7 cellular contexts compared by ENCODE assay signal in the genomic region with DNA sequence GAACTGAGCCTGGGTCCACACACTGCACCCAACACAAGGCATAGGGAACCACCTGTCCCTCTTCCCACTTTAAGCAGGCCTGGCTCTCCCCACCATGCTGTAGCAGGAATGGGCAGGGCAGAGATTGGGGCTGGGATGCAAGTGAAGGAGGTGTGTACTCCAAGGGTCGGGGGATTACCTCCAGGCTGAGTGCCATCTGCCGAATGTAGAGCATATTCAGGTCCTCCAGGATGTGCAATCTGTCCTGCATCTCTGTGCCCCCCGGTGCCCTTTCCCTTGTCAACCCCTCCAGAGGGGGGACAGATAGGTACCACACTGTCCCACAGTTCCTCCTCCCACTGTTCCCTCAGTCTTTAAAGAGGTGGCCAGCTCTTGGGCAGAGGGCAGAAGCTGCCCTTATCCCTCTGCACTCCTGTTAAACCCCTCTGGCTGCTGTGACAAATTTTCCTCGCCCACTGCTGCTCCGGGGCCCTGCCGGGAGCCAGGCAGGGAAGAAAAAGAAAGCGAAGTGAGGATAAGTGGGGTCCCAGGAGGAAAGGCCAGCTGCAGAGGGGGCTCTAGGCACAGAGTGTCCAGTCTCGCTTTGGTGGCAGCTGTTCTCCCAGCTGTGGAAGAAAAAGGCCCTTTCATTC. TPM values are rescaled to one million over a fixed set of nuclear protein-coding genes. Genes with fewer than 3 reads are reported as not detected.
DNase-seq lines count a peak whose midpoint lies in the region; ATAC-seq and TF ChIP-seq lines count a peak whose summit lies in the region.

No MANE protein-coding gene starts in this region.

- H3K4me1 ChIP-seq in Karpas-422 (ENCODE audit: low read length) (peaks cover 54% of the 10 kb centered on the region), mammary epithelial cell (ENCODE audit: insufficient read depth, low read length) (peaks cover 41% of the 10 kb centered on the region), lower lobe of right lung (peaks cover 54% of the 10 kb centered on the region), thoracic aorta (ENCODE audit: control insufficient read depth in 1 of 2, low read depth in 2 of 2) (peaks cover 3 to 49% of the 10 kb centered on the region in 2 donors)

- BruUV-seq in mammary epithelial cell (replicated peaks; lab: Mats Ljungman, UMichigan): no TSS peak

- H3K27me3 ChIP-seq in Karpas-422 (ENCODE audit: low read length) (no peaks in the 10 kb centered on the region; the same call in 1 of the 2 replicates), mammary epithelial cell (ENCODE audit: insufficient read depth, low read length) (no peaks in the 10 kb centered on the region), lower lobe of right lung (ENCODE audit: low read depth) (peaks cover 17% of the 10 kb centered on the region), thoracic aorta (replicated peaks; ENCODE audit: insufficient read depth) (no peaks in the 10 kb centered on the region)

- H3K27ac ChIP-seq in Karpas-422 (ENCODE audit: low read length) (peak overlapping the region; percentile 24; the same call in 1 of the 2 replicates), mammary epithelial cell (ENCODE audit: insufficient read depth, low read depth, low read length) (peak overlapping the region; percentile 83), lower lobe of right lung (peak overlapping the region; percentile 91), thoracic aorta (peak overlapping the region; percentile 40 to 54)

- TF ChIP-seq POLR2A in GM18505 (IDR thresholded peaks at IDR 0.05; ENCODE audit: borderline replicate concordance, extremely low read depth, insufficient read depth, insufficient read length): no peak

- in situ Hi-C loops in mammary epithelial cell (cut with MboI; ENCODE audit: low sequenced_read_pairs in 2 of 2): no loop called here

- dilution Hi-C loops in mammary epithelial cell (cut with HindIII; ENCODE audit: low sequenced_read_pairs): no loop called here

- intact Hi-C loops in mammary epithelial cell (cut with micrococcal nuclease) (loop anchor here (1.0 kb wide), 1 partner anchor 14 kb away; no protein-coding TSS in a partner anchor), lower lobe of right lung (cut with DNase I) (no loop called here)

- DNase-seq in Karpas-422 (no peak), mammary epithelial cell (no peak), lower lobe of right lung (no peak), thoracic aorta (ENCODE audit: low spot score) (no peak), SKM-1 treated with dmso at 0.1 percent for 144 hours (lab: John Stamatoyannopoulos, UW; ENCODE audit: unreplicated experiment) (no peak)
- DNase-seq in central memory CD4-positive, alpha-beta T cell: no peak

- 2% methylated on average over 7 of the region's 8 CpGs for WGBS in mammary epithelial cell (ENCODE audit: low coverage, missing lambda C conversion rate)

- H3K4me2 ChIP-seq in Karpas-422 (ENCODE audit: low read depth, low read length, poor library complexity, severe bottlenecking) (peak overlapping the region; percentile 71), mammary epithelial cell (ENCODE audit: insufficient read depth, low read depth, low read length) (peak overlapping the region; percentile 93)

- peak overlapping the region; percentile 71 for H3K4me3 ChIP-seq in Karpas-422 (ENCODE audit: low read length)
- peak overlapping the region; percentile 72 to 82 (median 73) for H3K4me3 ChIP-seq in mammary epithelial cell (replicated peaks in 1 of 3; ENCODE audit: insufficient read depth in 1 of 3, low read depth in 2 of 3, low read length in 3 of 3)
- peak overlapping the region; percentile 64 for H3K4me3 ChIP-seq in lower lobe of right lung
- peak overlapping the region; percentile 72 for H3K4me3 ChIP-seq in thoracic aorta

- no peak overlapping the region; the same call in 1 of the 2 replicates for H2AFZ ChIP-seq in Karpas-422 (ENCODE audit: low read length)
- no peak overlapping the region for H2AFZ ChIP-seq in mammary epithelial cell (ENCODE audit: low read depth, low read length)

- CTCF ChIA-PET in mammary epithelial cell (lab: Charles Lee; ENCODE audit: low non-redundant PET): interaction anchor here (0.7 kb wide), 1 partner anchor 203 kb away, joined by 3 read pairs; no protein-coding TSS in a partner anchor

- H3K79me2 ChIP-seq in Karpas-422 (ENCODE audit: low read length) (0 out of 2 replicates have a peak, but pooled peaks cover 2% of the 10 kb centered on the region), mammary epithelial cell (ENCODE audit: insufficient read depth, low read length) (peaks cover 72% of the 10 kb centered on the region)

- H3K9ac ChIP-seq in Karpas-422 (ENCODE audit: low read length) (peak overlapping the region; percentile 83), mammary epithelial cell (ENCODE audit: insufficient read depth, low read length) (peak overlapping the region; percentile 72)

- H4K20me1 ChIP-seq in Karpas-422 (ENCODE audit: insufficient read depth, low read depth, low read length) (no peaks in the 10 kb centered on the region), mammary epithelial cell (ENCODE audit: insufficient read depth, low read length) (no peaks in the 10 kb centered on the region)

- H3K36me3 ChIP-seq in Karpas-422 (ENCODE audit: insufficient read depth, low read length) (no peaks in the 10 kb centered on the region), mammary epithelial cell (ENCODE audit: insufficient read depth, low read length) (peaks cover 4% of the 10 kb centered on the region), lower lobe of right lung (no peaks in the 10 kb centered on the region), thoracic aorta (no peaks in the 10 kb centered on the region)

- no peaks in the 10 kb centered on the region for H3K9me2 ChIP-seq in Karpas-422 (replicated peaks; ENCODE audit: insufficient read depth, low read length)

- H3K9me3 ChIP-seq in Karpas-422 (ENCODE audit: low read length) (no peaks in the 10 kb centered on the region), mammary epithelial cell (replicated peaks; ENCODE audit: insufficient read depth, low read length) (no peaks in the 10 kb centered on the region), lower lobe of right lung (no peaks in the 10 kb centered on the region), thoracic aorta (no peaks in the 10 kb centered on the region)

- no peak for ATAC-seq in lower lobe of right lung
- no peak for ATAC-seq in thoracic aorta (ENCODE audit: insufficient number of reproducible peaks, low FRiP score, low read depth)
- ATAC-seq in GM18505 (IDR thresholded peaks at IDR 0.05; ENCODE audit: unreplicated experiment): no peak

- TF ChIP-seq CTCF in mammary epithelial cell (conservative IDR thresholded peaks at IDR 0.05 in 1 of 2, IDR thresholded peaks at IDR 0.05 in 1 of 2; ENCODE audit: extremely low read depth in 1 of 2, insufficient read depth in 1 of 2, low read depth in 1 of 2, low read length in 2 of 2) (no peak), lower lobe of right lung (IDR thresholded peaks at IDR 0.05) (no peak), thoracic aorta (IDR thresholded peaks at IDR 0.05) (no peak)

RNA-seq across cellular contexts. Expression of a gene that starts 2.2 kb away (rescaled TPM):
- total RNA-seq in Karpas-422 (2014; rRNA removed; shearing (Covaris generic); ENCODE audit: low replicate concordance): 28.1 and 31.5 TPM in 2 replicates
- total RNA-seq in mammary epithelial cell (100 to 1,000 TPM; 124 to 206 TPM), lower lobe of right lung (27.5 TPM), thoracic aorta (10 to 100 TPM; 23.2 to 25.6 TPM)
- polyA plus RNA-seq in mammary epithelial cell: 99.4 TPM
- 77.8 TPM for polyA minus RNA-seq in mammary epithelial cell

RNA-seq across cellular contexts. Expression of a gene that starts 15.4 kb away (rescaled TPM):
- total RNA-seq in Karpas-422 (2014; rRNA removed; shearing (Covaris generic); ENCODE audit: low replicate concordance): 29.3 and 86.9 TPM in 2 replicates
- 10 to 100 TPM; 15.0 to 43.2 TPM for total RNA-seq in mammary epithelial cell
- 11.7 TPM for polyA plus RNA-seq in mammary epithelial cell
- polyA minus RNA-seq in mammary epithelial cell: 0.47 TPM
- 38.4 TPM for total RNA-seq in lower lobe of right lung
- 10 to 100 TPM; 15.4 to 17.8 TPM for total RNA-seq in thoracic aorta

RNA-seq across cellular contexts. Expression of a gene that starts 18.0 kb away (rescaled TPM):
- 130 and 239 TPM in 2 replicates for total RNA-seq in Karpas-422 (2014; rRNA removed; shearing (Covaris generic); ENCODE audit: low replicate concordance)
- 10 to 100 TPM; 39.0 to 50.4 TPM for total RNA-seq in mammary epithelial cell
- 88.7 TPM for polyA plus RNA-seq in mammary epithelial cell
- 46.2 TPM for polyA minus RNA-seq in mammary epithelial cell
- total RNA-seq in lower lobe of right lung: 14.5 TPM
- total RNA-seq in thoracic aorta: 1 to 10 TPM; 6.1 to 6.2 TPM

RNA-seq across cellular contexts. Expression of a gene that starts 18.1 kb away (rescaled TPM):
- total RNA-seq in Karpas-422 (2014; rRNA removed; shearing (Covaris generic); ENCODE audit: low replicate concordance): 3.8 and 7.6 TPM in 2 replicates
- total RNA-seq in mammary epithelial cell (1 to 10 TPM; 2.5 to 9.5 TPM), lower lobe of right lung (10.0 TPM), thoracic aorta (1 to 10 TPM; 1.7 to 1.9 TPM)
- polyA plus RNA-seq in mammary epithelial cell: 1.9 TPM
- polyA minus RNA-seq in mammary epithelial cell: not detected

RNA-seq across cellular contexts. Expression of a gene that starts 18.7 kb away (rescaled TPM):
- 124 and 149 TPM in 2 replicates for total RNA-seq in Karpas-422 (2014; rRNA removed; shearing (Covaris generic); ENCODE audit: low replicate concordance)
- total RNA-seq in mammary epithelial cell (10 to 100 TPM; 42.7 to 79.3 TPM), lower lobe of right lung (60.1 TPM), thoracic aorta (10 to 100 TPM; 27.4 to 47.1 TPM)
- polyA plus RNA-seq in mammary epithelial cell: 71.6 TPM
- polyA minus RNA-seq in mammary epithelial cell: 64.7 TPM

Comparison
In these comparisons a context has a peak if more than half of its experiments do, and no peak if none do; other contexts are left out.
1. H3K27ac ChIP-seq: peak in every context shown above with its lines; median percentile 91 in lower lobe of right lung; 83 in mammary epithelial cell; 47 in thoracic aorta; 24 in Karpas-422.